ENCODE assay signal across 29 cellular contexts in genomic region chr6:79943133-79943532, GRCh38. TPM values are rescaled to one million over a fixed set of nuclear protein-coding genes. Genes with fewer than 3 reads are reported as not detected.
DNase-seq lines count a peak whose midpoint lies in the region; ATAC-seq, FAIRE-seq and TF ChIP-seq lines count a peak whose summit lies in the region.
"Had no signal": no experiment of that assay in that cellular context is flagged by ENCODE, and none has a peak within 500 bp of the region (broad histone marks: within the 10 kb centered on the region; RNA-seq: fewer than 3 reads in every experiment).

No MANE protein-coding gene starts in this region.

- DNase-seq in D721Med (ENCODE audit: insufficient read length, low spot score): no peak
- peak; percentile 21 for DNase-seq in GM23338 (ENCODE audit: low spot score)
- DNase-seq in iPS-NIHi7 (ENCODE audit: extremely low spot score): peak; percentile 24
- no peak for DNase-seq in kidney
- no peak for DNase-seq in Peyer's patch
- DNase-seq in immature natural killer cell: no peak
- DNase-seq: AML-193; Caco-2; CD4-positive, alpha-beta memory T cell; DMS153; EL; GF-D8; KBM-7; MV-4-11; NCI-H1105 treated with DMSO at 0.1 percent for 48 hours; NCI-H146; NCI-H1930; NCI-H2107; NCI-H446 treated with DMSO at 0.1 percent for 48 hours; NCI-H526; SHP77 treated with DMSO at 0.1 percent for 48 hours; T-helper 1 cell had no signal

- TF ChIP-seq POLR2A in Peyer's patch (IDR thresholded peaks at IDR 0.05): no peak

- H3K36me3 ChIP-seq in GM23338 (ENCODE audit: insufficient read depth): no peaks in the 10 kb centered on the region
- no peaks in the 10 kb centered on the region for H3K36me3 ChIP-seq in kidney (ENCODE audit: control insufficient read depth in 1 of 2, insufficient read depth in 2 of 2, low read length in 2 of 2)
- no peaks in the 10 kb centered on the region for H3K36me3 ChIP-seq in Peyer's patch
- H3K36me3 ChIP-seq: BLaER1 treated with 17β-estradiol and CSF1 and Interleukin-3, amounts not matched to agents 10 nM and 100 nM had no signal

- H3K9me3 Mint-ChIP-seq in GM23338: no peaks in the 10 kb centered on the region
- H3K9me3 Mint-ChIP-seq in brain: peaks cover 0 to 2% (median 0%) of the 10 kb centered on the region in 5 experiments
- peaks cover 0 to 3% (median 0%) of the 10 kb centered on the region in 6 donors for H3K9me3 Mint-ChIP-seq in immature natural killer cell
- H3K9me3 Mint-ChIP-seq: CD4-positive, alpha-beta memory T cell had no signal

- peaks cover 51% of the 10 kb centered on the region for H3K4me1 Mint-ChIP-seq in GM23338
- H3K4me1 Mint-ChIP-seq in brain: peaks cover 56% of the 10 kb centered on the region
- H3K4me1 Mint-ChIP-seq in immature natural killer cell: peaks cover 10 to 19% of the 10 kb centered on the region in 2 donors

- no peak overlapping the region for H3K9ac ChIP-seq in kidney (ENCODE audit: low read length in 2 of 2)
- H3K9ac ChIP-seq: BLaER1 treated with 17β-estradiol and CSF1 and Interleukin-3, amounts not matched to agents 10 nM and 100 nM had no signal

- H3K9me3 ChIP-seq in kidney (ENCODE audit: control insufficient read depth in 1 of 2, low read length in 2 of 2) (no peaks in the 10 kb centered on the region), Peyer's patch (no peaks in the 10 kb centered on the region)
- H3K9me3 ChIP-seq: Caco-2 had no signal

- no peak overlapping the region for H3K4me2 ChIP-seq in GM23338
- H3K4me2 ChIP-seq: BLaER1 treated with 17β-estradiol and CSF1 and Interleukin-3, amounts not matched to agents 10 nM and 100 nM had no signal

- H2AFZ ChIP-seq in GM23338: no peak overlapping the region

- intact Hi-C loops in kidney (cut with DNase I): no loop called here

- H3K27ac ChIP-seq in GM23338 (ENCODE audit: low read depth): no peak overlapping the region
- no peak overlapping the region for H3K27ac ChIP-seq in kidney (ENCODE audit: low read depth in 2 of 2, low read length in 2 of 2)
- H3K27ac ChIP-seq in Peyer's patch: no peak overlapping the region
- H3K27ac ChIP-seq: BLaER1 treated with 17β-estradiol and CSF1 and Interleukin-3, amounts not matched to agents 10 nM and 100 nM; RWPE1 had no signal

- H3K27me3 ChIP-seq in GM23338 (ENCODE audit: insufficient read depth): no peaks in the 10 kb centered on the region
- no peaks in the 10 kb centered on the region for H3K27me3 ChIP-seq in Peyer's patch
- H3K27me3 ChIP-seq: BLaER1 treated with 17β-estradiol and CSF1 and Interleukin-3, amounts not matched to agents 10 nM and 100 nM had no signal

- H3K4me3 Mint-ChIP-seq in GM23338 (no peak overlapping the region), brain (peak overlapping the region; percentile 15 to 96 (median 51)), immature natural killer cell (no peak overlapping the region)

- no peak for TF ChIP-seq CTCF in D721Med (IDR thresholded peaks at IDR 0.05; ENCODE audit: insufficient read depth, missing control alignments)
- no peak for TF ChIP-seq CTCF in GM23338 (conservative IDR thresholded peaks at IDR 0.05; ENCODE audit: low read depth in 2 of 2)
- TF ChIP-seq CTCF in brain (conservative IDR thresholded peaks at IDR 0.05): no peak
- TF ChIP-seq CTCF in kidney (IDR thresholded peaks at IDR 0.05; ENCODE audit: borderline replicate concordance, extremely low read depth, insufficient read depth): no peak
- TF ChIP-seq CTCF in Peyer's patch (IDR thresholded peaks at IDR 0.05): no peak

- ATAC-seq in GM23338: no peak
- ATAC-seq in HG02885 (IDR thresholded peaks at IDR 0.05; ENCODE audit: poor library complexity, unreplicated experiment): no peak

- H3K27me3 Mint-ChIP-seq in GM23338 (ENCODE audit: insufficient read depth, low read depth, poor library complexity): peaks cover 2% of the 10 kb centered on the region
- H3K27me3 Mint-ChIP-seq in brain: peaks cover 11% of the 10 kb centered on the region
- H3K27me3 Mint-ChIP-seq in immature natural killer cell (ENCODE audit: low read depth in 3 of 3): peaks cover 10 to 20% (median 12%) of the 10 kb centered on the region in 3 donors

- no peaks in the 10 kb centered on the region for H3K36me3 Mint-ChIP-seq in GM23338 (ENCODE audit: low read depth)
- peaks cover 7% of the 10 kb centered on the region for H3K36me3 Mint-ChIP-seq in brain
- H3K36me3 Mint-ChIP-seq in immature natural killer cell: no peaks in the 10 kb centered on the region

- no peaks in the 10 kb centered on the region for H3F3A ChIP-seq in GM23338 (replicated peaks; ENCODE audit: low read depth)

- H3K9me2 ChIP-seq in GM23338 (ENCODE audit: insufficient read depth): no peaks in the 10 kb centered on the region

- peak; percentile 61 for FAIRE-seq in D721Med (lab: Jason Lieb, UNC)
- no peak for FAIRE-seq in kidney (lab: Jason Lieb, UNC)
- FAIRE-seq: A204.1, GM12891, HTR-8/SVneo had no signal

- H3K27ac Mint-ChIP-seq in GM23338 (no peak overlapping the region; the same call in 1 of the 2 replicates), brain (no peak overlapping the region), immature natural killer cell (no peak overlapping the region)

- no peaks in the 10 kb centered on the region for H4K20me1 ChIP-seq in GM23338 (replicated peaks; ENCODE audit: insufficient read depth)
- H4K20me1 ChIP-seq: BLaER1 treated with 17β-estradiol and CSF1 and Interleukin-3, amounts not matched to agents 10 nM and 100 nM had no signal

- H3K4me3 ChIP-seq in GM23338 (no peak overlapping the region), kidney (ENCODE audit: low read length in 2 of 2) (no peak overlapping the region), Peyer's patch (no peak overlapping the region)
- H3K4me3 ChIP-seq: BLaER1 treated with 17β-estradiol and CSF1 and Interleukin-3, amounts not matched to agents 10 nM and 100 nM had no signal

- H3K4me1 ChIP-seq in GM23338 (ENCODE audit: insufficient read depth): peaks cover 61% of the 10 kb centered on the region
- H3K4me1 ChIP-seq in kidney (ENCODE audit: control insufficient read depth in 1 of 2, insufficient read depth in 1 of 2, low read depth in 1 of 2, low read length in 2 of 2): peaks cover 0 to 6% of the 10 kb centered on the region in 2 donors
- H3K4me1 ChIP-seq in Peyer's patch: peaks cover 0 to 22% (median 4%) of the 10 kb centered on the region in 4 donors
- H3K4me1 ChIP-seq: BLaER1 treated with 17β-estradiol and CSF1 and Interleukin-3, amounts not matched to agents 10 nM and 100 nM; Caco-2 had no signal

- peaks cover 58% of the 10 kb centered on the region for H3K79me2 ChIP-seq in GM23338 (replicated peaks; ENCODE audit: insufficient read depth)

TF ChIP-seq in GM23338, 12 proteins besides CTCF, POLR2A, EP300 and RAD21 (continues in another document):
- TF ChIP-seq EZH2phosphoT487 (IDR thresholded peaks at IDR 0.05; ENCODE audit: unreplicated experiment) (no peak), CREB1 (CRISPR knock-in tag; IDR thresholded peaks at IDR 0.05; ENCODE audit: low read depth) (no peak), NANOG (IDR thresholded peaks at IDR 0.05; ENCODE audit: borderline replicate concordance) (no peak), ZNF114 (CRISPR knock-in tag; IDR thresholded peaks at IDR 0.05) (no peak), JUNB (IDR thresholded peaks at IDR 0.05; ENCODE audit: unreplicated experiment) (no peak)

RNA-seq across cellular contexts. Expression of gene ELOVL4, which starts 4.2 kb away (rescaled TPM):
- total RNA-seq in GM23338 (2014; rRNA removed; shearing (Covaris generic)): 13.3 and 18.7 TPM in 2 replicates
- polyA plus RNA-seq in GM23338 (2016; fragmentation: Nextera tagmentation; extraction: Ambion mirVana): 15.1 and 16.8 TPM in 2 replicates
- polyA plus RNA-seq in brain (ENCODE audit: insufficient read depth, low read depth, low replicate concordance): 9.4 TPM
- total RNA-seq in kidney: 0.38 TPM
- 2.1 TPM for polyA plus RNA-seq in kidney (ENCODE audit: insufficient read depth, low read depth, low replicate concordance)
- total RNA-seq in Peyer's patch: 1 to 10 TPM in 1 of 4 donors, under 1 TPM in 2, not detected in 1; 0.67 to 1.1 (median 0.85) TPM
- under 1 TPM in 1 of 3 donors, not detected in 2; 0.34 TPM for polyA plus RNA-seq in immature natural killer cell

Comparison
In these comparisons a context has a peak if more than half of its experiments do, and no peak if none do; other contexts are left out.
1. DNase-seq: peak in GM23338 (single experiment) and iPS-NIHi7 (single experiment); none in D721Med (single experiment), kidney (single experiment), Peyer's patch (0 of 3) and immature natural killer cell (0 of 3).
2. H3K4me3 Mint-ChIP-seq: peak in brain (5 of 5); none in GM23338 (single experiment) and immature natural killer cell (0 of 5).